In genomic region chr16:57999366-57999970, GRCh38 we compare ENCODE assay signal across 7 cellular contexts. TPM values are rescaled to one million over a fixed set of nuclear protein-coding genes. Genes with fewer than 3 reads are reported as not detected.
DNase-seq lines count a peak whose midpoint lies in the region; ATAC-seq, FAIRE-seq and TF ChIP-seq lines count a peak whose summit lies in the region.

No MANE protein-coding gene starts in this region.

- H3K9me3 Mint-ChIP-seq in stimulated activated memory B cell treated with anti-CD40 and anti-IgM and Interleukin-4, amounts not matched to agents 10 μg/mL and 1 μg/mL and 100 μg/mL, for 72 hours: no peaks in the 10 kb centered on the region

- peaks cover 0 to 30% of the 10 kb centered on the region in 2 donors for H3K36me3 ChIP-seq in adrenal gland (replicated peaks in 1 of 2)

- peaks cover 19 to 26% of the 10 kb centered on the region in 2 donors for H3K4me1 ChIP-seq in adrenal gland (replicated peaks in 1 of 2)

- H3K27ac Mint-ChIP-seq in stimulated activated memory B cell treated with anti-CD40 and anti-IgM and Interleukin-4, amounts not matched to agents 10 μg/mL and 1 μg/mL and 100 μg/mL, for 72 hours: peak overlapping the region; percentile 2

- peak overlapping the region; percentile 89 for H3K4me3 Mint-ChIP-seq in stimulated activated memory B cell treated with anti-CD40 and anti-IgM and Interleukin-4, amounts not matched to agents 10 μg/mL and 1 μg/mL and 100 μg/mL, for 72 hours

- ATAC-seq in stimulated activated memory B cell treated with anti-CD40 and anti-IgM and Interleukin-4, amounts not matched to agents 10 μg/mL and 1 μg/mL and 100 μg/mL, for 72 hours: no peak
- no peak for ATAC-seq in GM21717 (IDR thresholded peaks at IDR 0.05; ENCODE audit: unreplicated experiment)

- H3K27me3 ChIP-seq in adrenal gland: no peaks in the 10 kb centered on the region

- no peaks in the 10 kb centered on the region for H3K27me3 Mint-ChIP-seq in stimulated activated memory B cell treated with anti-CD40 and anti-IgM and Interleukin-4, amounts not matched to agents 10 μg/mL and 1 μg/mL and 100 μg/mL, for 72 hours

- intact Hi-C loops in adrenal gland (cut with DNase I): loop anchor here in 1 of 2 donors (5.0 to 10.0 kb wide), 3 partner anchors 97 to 415 kb away; no protein-coding TSS in a partner anchor

- DNase-seq in GM12892 (ENCODE audit: insufficient read length) (peak; percentile 44), NOMO-1 treated with DMSO at 0.1 percent for 48 hours (lab: John Stamatoyannopoulos, UW; ENCODE audit: unreplicated experiment) (peak; percentile 46), adrenal gland (no peak), iris pigment epithelial cell (ENCODE audit: low read depth) (peak; percentile 43), COR-L47 (lab: John Stamatoyannopoulos, UW) (no peak)

- H3K9me3 ChIP-seq in adrenal gland (replicated peaks in 1 of 3): no peaks in the 10 kb centered on the region

- WGBS in adrenal gland, 4 donors: 10 to 15% (median 11%) methylated on average over 4 to 6 of the region's 6 CpGs

- H3K4me1 Mint-ChIP-seq in stimulated activated memory B cell treated with anti-CD40 and anti-IgM and Interleukin-4, amounts not matched to agents 10 μg/mL and 1 μg/mL and 100 μg/mL, for 72 hours: peaks cover 55% of the 10 kb centered on the region

- H3K36me3 Mint-ChIP-seq in stimulated activated memory B cell treated with anti-CD40 and anti-IgM and Interleukin-4, amounts not matched to agents 10 μg/mL and 1 μg/mL and 100 μg/mL, for 72 hours: peaks cover 25% of the 10 kb centered on the region

- peak overlapping the region; percentile 7 to 98 (median 44) for H3K4me3 ChIP-seq in adrenal gland

- TF ChIP-seq CTCF in adrenal gland (IDR thresholded peaks at IDR 0.05): no peak

- peak; percentile 83 for FAIRE-seq in GM12892 (lab: Jason Lieb, UNC)

- H3K27ac ChIP-seq in adrenal gland: peak overlapping the region in 4 of 5 donors; percentile 43 to 92 (median 86)

- TF ChIP-seq POLR2A in GM12892 (IDR thresholded peaks at IDR 0.05; ENCODE audit: low read depth, low read length) (no peak), adrenal gland (IDR thresholded peaks at IDR 0.05) (no peak)

RNA-seq across cellular contexts. Expression of gene ZNF319, which starts 1.0 kb away (rescaled TPM):
- polyA plus RNA-seq in GM12892 (2012; ENCODE audit: missing spikeins): 1.4 TPM
- 10 to 100 TPM in 6 of 8 donors, 1 to 10 TPM in 2; 5.6 to 17.9 (median 10.6) TPM for total RNA-seq in adrenal gland
- 1 to 10 TPM; 3.2 to 5.0 (median 3.3) TPM for polyA plus RNA-seq in adrenal gland

RNA-seq across cellular contexts. Expression of gene USB1, which starts 1.7 kb away (rescaled TPM):
- polyA plus RNA-seq in GM12892 (2012; ENCODE audit: missing spikeins): 15.5 TPM
- total RNA-seq in adrenal gland: 100 to 1,000 TPM in 1 of 8 donors, 10 to 100 TPM in 7; 38.7 to 273 (median 54.6) TPM
- 10 to 100 TPM; 26.9 to 38.6 (median 37.2) TPM for polyA plus RNA-seq in adrenal gland

RNA-seq across cellular contexts. Expression of gene MMP15, which starts 26.1 kb away (rescaled TPM):
- not detected for polyA plus RNA-seq in GM12892 (2012; ENCODE audit: missing spikeins)
- 10 to 100 TPM in 3 of 8 donors, 1 to 10 TPM in 5; 5.3 to 11.4 (median 7.2) TPM for total RNA-seq in adrenal gland
- polyA plus RNA-seq in adrenal gland: 1 to 10 TPM; 2.5 to 8.6 (median 7.0) TPM

RNA-seq across cellular contexts. Expression of gene CNGB1, which starts 28.5 kb away (rescaled TPM):
- not detected for polyA plus RNA-seq in GM12892 (2012; ENCODE audit: missing spikeins)
- 1 to 10 TPM in 2 of 8 donors, under 1 TPM in 1, not detected in 5; 0.84 to 2.1 (median 1.5) TPM for total RNA-seq in adrenal gland
- polyA plus RNA-seq in adrenal gland: 1 to 10 TPM in 1 of 3 donors, under 1 TPM in 2; 0.67 to 1.9 (median 0.99) TPM

Comparison
In these comparisons a context has a peak if more than half of its experiments do, and no peak if none do; other contexts are left out.
1. DNase-seq: peak in GM12892 (single experiment), NOMO-1 treated with DMSO at 0.1 percent for 48 hours (single experiment) and iris pigment epithelial cell (single experiment); none in adrenal gland (0 of 7) and COR-L47 (single experiment).